ENCODE assay signal across 1 cellular context in genomic region chr17:77312786-77313599, GRCh38.
A peak's percentile ranks its signal among the peaks of the same experiment; 100 is the strongest.
TF ChIP-seq lines count a peak whose summit lies in the region.

No MANE protein-coding gene starts in this region.

TF ChIP-seq in HepG2, 621 proteins besides CTCF, POLR2A, EP300 and RAD21 (continued from another document and continues in another):
- TF ChIP-seq PRDM15 (CRISPR knock-in tag; IDR thresholded peaks at IDR 0.05) = peak; percentile 90
- TF ChIP-seq THRA (CRISPR knock-in tag; IDR thresholded peaks at IDR 0.05; ENCODE audit: borderline replicate concordance) = peak; percentile 66; the same call in 1 of the 2 replicates
- TF ChIP-seq MED1 (CRISPR knock-in tag; IDR thresholded peaks at IDR 0.05) = peak; percentile 52
- peak; percentile 29 for TF ChIP-seq SKI (IDR thresholded peaks at IDR 0.05; ENCODE audit: partially characterized antibody)
- TF ChIP-seq HNF4G (IDR thresholded peaks at IDR 0.05; ENCODE audit: borderline replicate concordance, low read depth, low read length) = 0 out of 2 replicates have a peak, but pooled peaks have one; percentile 15
- TF ChIP-seq HNF4G (CRISPR knock-in tag; IDR thresholded peaks at IDR 0.05; ENCODE audit: borderline replicate concordance, low read depth) = no peak
- no peak for TF ChIP-seq IKZF4 (CRISPR knock-in tag; IDR thresholded peaks at IDR 0.05; ENCODE audit: borderline replicate concordance, low read depth, not compliant biosample characterization)
- peak; percentile 55; the same call in 1 of the 2 replicates for TF ChIP-seq RFX1 (IDR thresholded peaks at IDR 0.05)
- no peak for TF ChIP-seq SOX6 (IDR thresholded peaks at IDR 0.05)
- TF ChIP-seq SOX6 (CRISPR knock-in tag; IDR thresholded peaks at IDR 0.05) = peak; percentile 24; the same call in 1 of the 2 replicates
- TF ChIP-seq ZNF274 (CRISPR knock-in tag; IDR thresholded peaks at IDR 0.05) = 0 out of 2 replicates have a peak, but pooled peaks have one; percentile 82
- peak; percentile 60; the same call in 1 of the 2 replicates for TF ChIP-seq PHF21A (CRISPR knock-in tag; IDR thresholded peaks at IDR 0.05)
- TF ChIP-seq PITX1 (CRISPR knock-in tag; IDR thresholded peaks at IDR 0.05) = 0 out of 2 replicates have a peak, but pooled peaks have one; percentile 35
- peak; percentile 76 for TF ChIP-seq ZNF687 (CRISPR knock-in tag; IDR thresholded peaks at IDR 0.05)
- 0 out of 2 replicates have a peak, but pooled peaks have one; percentile 37 for TF ChIP-seq ZNF605 (CRISPR knock-in tag; IDR thresholded peaks at IDR 0.05)
- peak; percentile 23 for TF ChIP-seq TEAD3 (CRISPR knock-in tag; optimal IDR thresholded peaks at IDR 0.05; ENCODE audit: borderline replicate concordance)
- peak; percentile 25; the same call in 1 of the 2 replicates for TF ChIP-seq HOXA3 (CRISPR knock-in tag; IDR thresholded peaks at IDR 0.05)
- TF ChIP-seq TFAP4 (IDR thresholded peaks at IDR 0.05; ENCODE audit: borderline replicate concordance, low read depth) = no peak
- TF ChIP-seq SAP130 (CRISPR knock-in tag; IDR thresholded peaks at IDR 0.05; ENCODE audit: low read depth) = peak; percentile 32; the same call in 1 of the 2 replicates
- TF ChIP-seq ARID5B (CRISPR knock-in tag; IDR thresholded peaks at IDR 0.05) = peak; percentile 10; the same call in 1 of the 2 replicates
- TF ChIP-seq ZBTB33 (CRISPR knock-in tag; IDR thresholded peaks at IDR 0.05) = peak; percentile 97
- no peak for TF ChIP-seq ZNF646 (CRISPR knock-in tag; IDR thresholded peaks at IDR 0.05)
- TF ChIP-seq EED (CRISPR knock-in tag; IDR thresholded peaks at IDR 0.05) = no peak
- peak; percentile 65; the same call in 1 of the 2 replicates for TF ChIP-seq MED13 (CRISPR knock-in tag; IDR thresholded peaks at IDR 0.05)
- TF ChIP-seq SOX13 (IDR thresholded peaks at IDR 0.05) = no peak
- TF ChIP-seq SOX13 (CRISPR knock-in tag; conservative IDR thresholded peaks at IDR 0.05 in 1 of 2, IDR thresholded peaks at IDR 0.05 in 1 of 2) = peak in 1 of 2 experiments; percentile 41; a peak in 1 of 4 replicates
- peak; percentile 21; the same call in 1 of the 2 replicates for TF ChIP-seq HDAC2 (CRISPR knock-in tag; IDR thresholded peaks at IDR 0.05)
- 0 out of 2 replicates have a peak, but pooled peaks have one; percentile 19 for TF ChIP-seq MLX (CRISPR knock-in tag; IDR thresholded peaks at IDR 0.05)
- no peak for TF ChIP-seq ZNF703 (CRISPR knock-in tag; IDR thresholded peaks at IDR 0.05; ENCODE audit: borderline replicate concordance)
- TF ChIP-seq ZNF558 (CRISPR knock-in tag; IDR thresholded peaks at IDR 0.05; ENCODE audit: borderline replicate concordance) = peak; percentile 50; the same call in 1 of the 2 replicates
- no peak for TF ChIP-seq JUN (CRISPR knock-in tag; IDR thresholded peaks at IDR 0.05)
- TF ChIP-seq ZNF496 (CRISPR knock-in tag; IDR thresholded peaks at IDR 0.05; ENCODE audit: insufficient replicate concordance) = no peak
